Comparison of ENCODE assay signal across 17 cellular contexts in genomic region chr2:232879618-232880494, GRCh38. TPM values are rescaled to one million over a fixed set of nuclear protein-coding genes. Genes with fewer than 3 reads are reported as not detected.
A peak's percentile ranks its signal among the peaks of the same experiment; 100 is the strongest.
DNase-seq lines count a peak whose midpoint lies in the region; ATAC-seq, FAIRE-seq and TF ChIP-seq lines count a peak whose summit lies in the region.
"Had no signal": no experiment of that assay in that cellular context is flagged by ENCODE, and none has a peak within 500 bp of the region (broad histone marks: within the 10 kb centered on the region; RNA-seq: fewer than 3 reads in every experiment).

No MANE protein-coding gene starts in this region.

- no peaks in the 10 kb centered on the region for H3K27me3 ChIP-seq in astrocyte (ENCODE audit: insufficient read depth, low read length)
- peaks cover 20% of the 10 kb centered on the region for H3K27me3 ChIP-seq in suprapubic skin

- DNase-seq in cardiac septum (ENCODE audit: low spot score) (peak; percentile 66), left cardiac atrium (no peak), astrocyte (ENCODE audit: low read depth) (no peak), mesenteric fat pad (ENCODE audit: low spot score) (peak; percentile 77), suprapubic skin (ENCODE audit: low spot score in 2 of 2) (peak; percentile 55 to 74)
- DNase-seq: COR-L47, DMS53, GOT3, Karpas-422, NCI-H1930, NCI-H2171 treated with DMSO at 0.1 percent for 48 hours, NCI-H510A treated with DMSO at 0.1 percent for 48 hours had no signal

- no peak overlapping the region for H3K4me2 ChIP-seq in astrocyte (ENCODE audit: low read length)

- H3K9me3 Mint-ChIP-seq in astrocyte (ENCODE audit: unreplicated experiment), result no peaks in the 10 kb centered on the region

- H3K4me3 Mint-ChIP-seq in astrocyte (ENCODE audit: unreplicated experiment), result no peak overlapping the region
- H3K4me3 Mint-ChIP-seq: CD14-positive monocyte had no signal

- 88% methylated on average over 15 of the region's 21 CpGs for WGBS in suprapubic skin

- H3K36me3 ChIP-seq in astrocyte (ENCODE audit: insufficient read depth, low read length) (no peaks in the 10 kb centered on the region), suprapubic skin (peaks cover 10% of the 10 kb centered on the region)

- no peak overlapping the region for H3K9ac ChIP-seq in astrocyte (ENCODE audit: low read length)

- no peak for TF ChIP-seq CTCF in astrocyte (IDR thresholded peaks at IDR 0.05; ENCODE audit: insufficient read depth, low read depth, low read length)
- no peak for TF ChIP-seq CTCF in suprapubic skin (IDR thresholded peaks at IDR 0.05)

- peak overlapping the region; percentile 26 for H3K27ac Mint-ChIP-seq in astrocyte (ENCODE audit: unreplicated experiment)
- H3K27ac Mint-ChIP-seq: CD14-positive monocyte had no signal

- no peaks in the 10 kb centered on the region for H3K79me2 ChIP-seq in astrocyte (ENCODE audit: insufficient read depth, low read length)

- H3K27me3 Mint-ChIP-seq in astrocyte (ENCODE audit: low read depth, unreplicated experiment), result peaks cover 18% of the 10 kb centered on the region

- H3K9me3 ChIP-seq in astrocyte (ENCODE audit: insufficient read depth, low read depth, low read length) (no peaks in the 10 kb centered on the region), suprapubic skin (no peaks in the 10 kb centered on the region)

- no peak for FAIRE-seq in astrocyte (lab: Jason Lieb, UNC)
- FAIRE-seq: RCC 7860 had no signal

- H3K4me3 ChIP-seq in astrocyte (ENCODE audit: insufficient read depth, low read depth, low read length) (no peak overlapping the region), suprapubic skin (no peak overlapping the region)

- intact Hi-C loops in cardiac septum (cut with DNase I), result no loop called here
- intact Hi-C loops in left cardiac atrium (cut with DNase I), result loop anchor here in 1 of 2 donors (10.0 kb wide), 1 partner anchor 175 kb away; no protein-coding TSS in a partner anchor

- H3K4me1 Mint-ChIP-seq in astrocyte (ENCODE audit: low read depth, unreplicated experiment), result no peaks in the 10 kb centered on the region

- H3K27ac ChIP-seq in astrocyte (ENCODE audit: low read depth, low read length) (no peak overlapping the region), suprapubic skin (no peak overlapping the region)

- TF ChIP-seq EP300 in suprapubic skin (IDR thresholded peaks at IDR 0.05), result no peak

- H3K36me3 Mint-ChIP-seq in astrocyte (ENCODE audit: low read depth, unreplicated experiment), result peaks cover 4% of the 10 kb centered on the region
- H3K36me3 Mint-ChIP-seq: CD14-positive monocyte had no signal

- ATAC-seq in left cardiac atrium (no peak), HG03457 (IDR thresholded peaks at IDR 0.05; ENCODE audit: unreplicated experiment) (no peak), esophagus mucosa (no peak), HG03571 (IDR thresholded peaks at IDR 0.05; ENCODE audit: unreplicated experiment) (no peak)

- no peak overlapping the region for H2AFZ ChIP-seq in astrocyte (ENCODE audit: low read depth, low read length)

- H3K4me1 ChIP-seq in astrocyte (ENCODE audit: insufficient read depth, low read length) (no peaks in the 10 kb centered on the region), suprapubic skin (peaks cover 21% of the 10 kb centered on the region)

- no peaks in the 10 kb centered on the region for H4K20me1 ChIP-seq in astrocyte (ENCODE audit: insufficient read depth, low read length)

- TF ChIP-seq POLR2A in suprapubic skin (IDR thresholded peaks at IDR 0.05), result no peak

RNA-seq across cellular contexts. Expression of gene SNORC, which starts 9.8 kb away (rescaled TPM):
- total RNA-seq in cardiac septum (1.1 TPM), left cardiac atrium (1 to 10 TPM in 1 of 2 donors, under 1 TPM in 1; 0.77 to 1.2 TPM), astrocyte (2.1 and 3.1 TPM in 2 replicates), mesenteric fat pad (0.64 TPM), suprapubic skin (10 to 100 TPM; 11.7 to 39.7 (median 16.9) TPM), esophagus mucosa (1.8 TPM)

Comparison
In these comparisons a context has a peak if more than half of its experiments do, and no peak if none do; other contexts are left out.
1. DNase-seq: peak in cardiac septum (single experiment), mesenteric fat pad (single experiment) and suprapubic skin (2 of 2); none in left cardiac atrium (single experiment) and astrocyte (single experiment).